ENCODE assay signal across 15 cellular contexts in the genomic region with DNA sequence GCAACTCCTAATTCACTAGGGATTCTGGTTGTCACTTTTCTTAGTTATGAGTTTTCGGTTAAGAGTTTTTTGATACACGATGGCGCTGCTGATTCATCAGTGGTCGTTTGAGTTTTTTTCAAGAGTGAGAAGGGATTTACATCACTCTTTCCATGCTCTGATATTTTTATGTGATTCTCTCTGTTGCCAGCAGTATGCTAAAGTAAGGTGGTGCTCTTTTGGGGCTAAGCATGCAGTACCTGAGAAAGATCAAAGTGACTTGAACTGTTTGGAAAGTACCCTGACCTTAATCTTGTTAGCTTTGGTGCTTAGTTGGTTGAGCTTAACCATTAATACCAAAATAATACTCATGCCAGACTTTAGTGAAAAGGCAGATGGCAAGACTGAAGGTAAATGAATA. TPM values are rescaled to one million over a fixed set of nuclear protein-coding genes. Genes with fewer than 3 reads are reported as not detected.
"Had no signal": no experiment of that assay in that cellular context is flagged by ENCODE, and none has a peak within 500 bp of the region (broad histone marks: within the 10 kb centered on the region; RNA-seq: fewer than 3 reads in every experiment).

No MANE protein-coding gene starts in this region.

- DNase-seq: activated CD8-positive, alpha-beta memory T cell treated with anti-CD3 and anti-CD28 coated beads, Interleukin-2, amount 10 ng/mL, durations not matched to agents 7 days and 5 days; adrenal gland; caudate nucleus; effector CD4-positive, alpha-beta T cell; foreskin melanocyte; head of caudate nucleus; left cardiac atrium; lower lobe of right lung; midbrain; pancreas; SW 1271 had no signal

- H3K27me3 Mint-ChIP-seq: activated CD8-positive, alpha-beta memory T cell treated with anti-CD3 and anti-CD28 coated beads, Interleukin-2, amount 10 ng/mL, durations not matched to agents 7 days and 5 days had no signal

- H3K4me1 ChIP-seq: lower lobe of right lung, pancreas, tibial nerve, vagina had no signal

- H3K27ac ChIP-seq: adrenal gland, coronary artery, lower lobe of right lung, pancreas, tibial nerve, vagina had no signal

- H3K4me1 Mint-ChIP-seq: activated CD8-positive, alpha-beta memory T cell treated with anti-CD3 and anti-CD28 coated beads, Interleukin-2, amount 10 ng/mL, durations not matched to agents 7 days and 5 days had no signal

- H3K27ac Mint-ChIP-seq: activated CD8-positive, alpha-beta memory T cell treated with anti-CD3 and anti-CD28 coated beads, Interleukin-2, amount 10 ng/mL, durations not matched to agents 7 days and 5 days had no signal

- ATAC-seq: activated CD8-positive, alpha-beta memory T cell treated with anti-CD3 and anti-CD28 coated beads, Interleukin-2, amount 10 ng/mL, durations not matched to agents 7 days and 5 days; left cardiac atrium; lower lobe of right lung; pancreas had no signal

- H3K27me3 ChIP-seq: adrenal gland, pancreas, tibial nerve, vagina had no signal

- H3K4me3 Mint-ChIP-seq: activated CD8-positive, alpha-beta memory T cell treated with anti-CD3 and anti-CD28 coated beads, Interleukin-2, amount 10 ng/mL, durations not matched to agents 7 days and 5 days had no signal

- H3K4me3 ChIP-seq: adrenal gland, coronary artery, lower lobe of right lung, pancreas, tibial nerve, vagina had no signal

- H3K9me3 ChIP-seq: adrenal gland, lower lobe of right lung, pancreas, tibial nerve, vagina had no signal

RNA-seq across cellular contexts. Expression of gene ANKRD22, which starts 56.5 kb away (rescaled TPM):
- total RNA-seq: endothelial cell of umbilical vein, left cardiac atrium, tibial nerve had no signal
- polyA plus RNA-seq: endothelial cell of umbilical vein had no signal
